8 cellular contexts compared by ENCODE assay signal in the genomic region with DNA sequence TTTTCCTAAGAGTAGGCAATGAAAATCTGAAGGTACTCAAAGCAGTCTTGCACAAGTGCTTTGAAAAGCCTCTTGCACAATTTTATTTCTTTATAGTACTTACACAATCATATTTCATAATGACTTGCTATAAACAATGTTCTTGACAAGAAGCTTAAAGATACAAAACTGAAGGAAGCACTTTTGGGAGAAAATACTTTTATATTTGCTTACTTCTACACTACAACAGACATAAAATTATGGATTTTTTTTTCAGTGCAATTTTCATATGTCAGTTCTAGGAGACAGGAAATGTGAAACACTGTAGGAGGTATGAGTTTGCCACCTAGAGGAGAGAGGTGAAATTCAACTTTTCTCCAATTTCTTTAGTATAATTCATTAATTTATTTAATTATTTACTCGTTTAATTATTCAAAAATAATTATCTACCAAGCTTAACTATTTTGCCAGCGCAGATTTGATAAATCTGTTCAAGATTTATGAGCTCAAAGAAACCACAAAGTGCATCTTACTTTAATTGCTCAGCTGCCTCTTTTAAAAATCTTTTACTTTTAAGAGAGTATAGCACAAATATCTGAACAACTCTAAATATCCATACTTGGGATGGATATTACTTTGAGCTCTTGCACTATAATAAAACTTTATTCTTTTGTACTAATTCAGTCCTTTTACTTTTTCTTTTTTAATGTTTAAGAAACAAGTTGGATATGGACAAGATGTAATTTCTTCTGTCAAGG. TPM values are rescaled to one million over a fixed set of nuclear protein-coding genes. Genes with fewer than 3 reads are reported as not detected.
DNase-seq lines count a peak whose midpoint lies in the region; ATAC-seq, FAIRE-seq and TF ChIP-seq lines count a peak whose summit lies in the region.

No MANE protein-coding gene starts in this region.

- no peaks in the 10 kb centered on the region for H3K9me3 ChIP-seq in MG63

- no peaks in the 10 kb centered on the region for H3K36me3 Mint-ChIP-seq in activated T-cell treated with anti-CD3 and anti-CD28 coated beads, Interleukin-2, amount 50 U/mL, for 4 hours (ENCODE audit: insufficient read depth)

- peak; percentile 50 for TF ChIP-seq CTCF in kidney epithelial cell (IDR thresholded peaks at IDR 0.05; ENCODE audit: insufficient read depth, low read length, poor library complexity, severe bottlenecking)

- H3K4me3 Mint-ChIP-seq in activated T-cell treated with anti-CD3 and anti-CD28 coated beads, Interleukin-2, amount 50 U/mL, for 4 hours = no peak overlapping the region
- no peak overlapping the region for H3K4me3 Mint-ChIP-seq in stimulated activated naive CD8-positive, alpha-beta T cell treated with anti-CD3 and anti-CD28 coated beads, Interleukin-15, amount 100 ng/mL, for 72 hours

- H3K27me3 ChIP-seq in kidney epithelial cell (ENCODE audit: control insufficient read depth, insufficient read depth, low read length) (no peaks in the 10 kb centered on the region), MG63 (no peaks in the 10 kb centered on the region)

- H3K4me1 Mint-ChIP-seq in activated T-cell treated with anti-CD3 and anti-CD28 coated beads, Interleukin-2, amount 50 U/mL, for 4 hours (ENCODE audit: low read depth) = peaks cover 19% of the 10 kb centered on the region
- H3K4me1 Mint-ChIP-seq in stimulated activated naive CD8-positive, alpha-beta T cell treated with anti-CD3 and anti-CD28 coated beads, Interleukin-15, amount 100 ng/mL, for 72 hours = peaks cover 33% of the 10 kb centered on the region

- H3K36me3 ChIP-seq in kidney epithelial cell (ENCODE audit: control insufficient read depth, insufficient read depth, low read length) (no peaks in the 10 kb centered on the region), MG63 (no peaks in the 10 kb centered on the region)

- DNase-seq in DMS114 treated with DMSO at 0.1 percent for 48 hours (lab: John Stamatoyannopoulos, UW; ENCODE audit: unreplicated experiment) (peak; percentile 6), kidney epithelial cell (ENCODE audit: low read depth) (no peak), cerebellar nuclear complex (lab: John Stamatoyannopoulos, UW) (no peak), MG63 (no peak)
- no peak for DNase-seq in activated T-cell treated with anti-CD3 and anti-CD28 coated beads, Interleukin-2, amount 50 U/mL, for 4 hours
- DNase-seq in stimulated activated naive CD8-positive, alpha-beta T cell treated with anti-CD3 and anti-CD28 coated beads, Interleukin-15, amount 100 ng/mL, for 72 hours = no peak

- FAIRE-seq in TTC549 (lab: Jason Lieb, UNC) = peak; percentile 76

- peak; percentile 71 for ATAC-seq in HG02973 (IDR thresholded peaks at IDR 0.05; ENCODE audit: unreplicated experiment)
- ATAC-seq in activated T-cell treated with anti-CD3 and anti-CD28 coated beads, Interleukin-2, amount 50 U/mL, for 4 hours = no peak
- ATAC-seq in stimulated activated naive CD8-positive, alpha-beta T cell treated with anti-CD3 and anti-CD28 coated beads, Interleukin-15, amount 100 ng/mL, for 72 hours = no peak

- no peak overlapping the region for H3K4me3 ChIP-seq in kidney epithelial cell (ENCODE audit: low read depth, low read length)
- H3K4me3 ChIP-seq in MG63 = no peak overlapping the region

- H3K27me3 Mint-ChIP-seq in activated T-cell treated with anti-CD3 and anti-CD28 coated beads, Interleukin-2, amount 50 U/mL, for 4 hours (ENCODE audit: low read depth) = no peaks in the 10 kb centered on the region
- peaks cover 21% of the 10 kb centered on the region for H3K27me3 Mint-ChIP-seq in stimulated activated naive CD8-positive, alpha-beta T cell treated with anti-CD3 and anti-CD28 coated beads, Interleukin-15, amount 100 ng/mL, for 72 hours

- no peak overlapping the region for H3K27ac Mint-ChIP-seq in stimulated activated naive CD8-positive, alpha-beta T cell treated with anti-CD3 and anti-CD28 coated beads, Interleukin-15, amount 100 ng/mL, for 72 hours

- H3K9me3 Mint-ChIP-seq in activated T-cell treated with anti-CD3 and anti-CD28 coated beads, Interleukin-2, amount 50 U/mL, for 4 hours = no peaks in the 10 kb centered on the region
- H3K9me3 Mint-ChIP-seq in stimulated activated naive CD8-positive, alpha-beta T cell treated with anti-CD3 and anti-CD28 coated beads, Interleukin-15, amount 100 ng/mL, for 72 hours = no peaks in the 10 kb centered on the region

RNA-seq across cellular contexts. Expression of a gene that starts 29.0 kb away (rescaled TPM):
- total RNA-seq in kidney epithelial cell = 16.7 and 28.3 TPM in 2 replicates
- under 1 TPM in 2 of 3 donors, not detected in 1; 0.16 to 0.40 TPM for total RNA-seq in activated T-cell treated with anti-CD3 and anti-CD28 coated beads, Interleukin-2, amount 50 U/mL, for 4 hours
- total RNA-seq in MG63 (2014; rRNA removed; shearing (Covaris generic); ENCODE audit: low replicate concordance) = not detected in 2 replicates

RNA-seq across cellular contexts. Expression of a gene that starts 43.5 kb away (rescaled TPM):
- 0.04 and 0.14 TPM in 2 replicates for total RNA-seq in kidney epithelial cell
- under 1 TPM in 1 of 3 donors, not detected in 2; 0.60 TPM for total RNA-seq in activated T-cell treated with anti-CD3 and anti-CD28 coated beads, Interleukin-2, amount 50 U/mL, for 4 hours
- total RNA-seq in MG63 (2014; rRNA removed; shearing (Covaris generic); ENCODE audit: low replicate concordance) = not detected in 2 replicates

RNA-seq across cellular contexts. Expression of a gene that starts 43.9 kb away (rescaled TPM):
- total RNA-seq in kidney epithelial cell = 1.7 and 3.6 TPM in 2 replicates
- total RNA-seq in activated T-cell treated with anti-CD3 and anti-CD28 coated beads, Interleukin-2, amount 50 U/mL, for 4 hours = 1 to 10 TPM; 1.2 to 2.7 (median 1.4) TPM
- total RNA-seq in MG63 (2014; rRNA removed; shearing (Covaris generic); ENCODE audit: low replicate concordance) = not detected in 2 replicates

Comparison
In these comparisons a context has a peak if more than half of its experiments do, and no peak if none do; other contexts are left out.
1. RNA of a gene that starts 29.0 kb away (total RNA-seq): 16.7 to 28.3 TPM in kidney epithelial cell; 0.16 to 0.40 TPM in activated T-cell treated with anti-CD3 and anti-CD28 coated beads, Interleukin-2, amount 50 U/mL, for 4 hours and not detected in MG63; every median in the first group is over 10 times any median in the second.